ENCODE assay signal across 23 cellular contexts in genomic region chrX:12878536-12878935, GRCh38. TPM values are rescaled to one million over a fixed set of nuclear protein-coding genes. Genes with fewer than 3 reads are reported as not detected.
DNase-seq lines count a peak whose midpoint lies in the region; ATAC-seq and TF ChIP-seq lines count a peak whose summit lies in the region.
"Had no signal": no experiment of that assay in that cellular context is flagged by ENCODE, and none has a peak within 500 bp of the region (broad histone marks: within the 10 kb centered on the region; RNA-seq: fewer than 3 reads in every experiment).

No MANE protein-coding gene starts in this region.

- POLR2A ChIA-PET in activated B cell treated with CpG ODN at 0.5 μM for 24 hours (lab: Charles Lee): no interaction called here
- POLR2A ChIA-PET in OCI-LY7 (lab: Charles Lee): no interaction called here

- H3K36me3 Mint-ChIP-seq in activated B cell treated with CpG ODN at 0.5 μM for 24 hours (ENCODE audit: low read depth): peaks cover 32% of the 10 kb centered on the region
- H3K36me3 Mint-ChIP-seq: T-cell had no signal

- no peak overlapping the region for H3K4me3 ChIP-seq in OCI-LY7 (ENCODE audit: low read depth, low read length, poor library complexity, severe bottlenecking)
- H3K4me3 ChIP-seq: GM23338 had no signal

- peaks cover 44% of the 10 kb centered on the region for H3K4me1 Mint-ChIP-seq in activated B cell treated with CpG ODN at 0.5 μM for 24 hours
- H3K4me1 Mint-ChIP-seq: GM23338, H9 had no signal

- H3K9me3 Mint-ChIP-seq in activated B cell treated with CpG ODN at 0.5 μM for 24 hours: no peaks in the 10 kb centered on the region
- H3K9me3 Mint-ChIP-seq: GM23338, HFFc6 had no signal

- H2AFZ ChIP-seq in OCI-LY7 (ENCODE audit: low read length): no peak overlapping the region
- H2AFZ ChIP-seq: GM23338 had no signal

- no peak overlapping the region for H3K4me3 Mint-ChIP-seq in activated B cell treated with CpG ODN at 0.5 μM for 24 hours
- H3K4me3 Mint-ChIP-seq: GM23338, H9, HFFc6, T-cell had no signal

- no TSS peak for BruUV-seq in OCI-LY7 (replicated peaks; lab: Mats Ljungman, UMichigan)

- no peaks in the 10 kb centered on the region for H3K27me3 ChIP-seq in foreskin keratinocyte

- H3K27ac ChIP-seq in foreskin keratinocyte (no peak overlapping the region), OCI-LY7 (ENCODE audit: low read depth, low read length, poor library complexity, severe bottlenecking) (no peak overlapping the region)

- H3K36me3 ChIP-seq in OCI-LY7 (ENCODE audit: insufficient read depth, low read length): peaks cover 25% of the 10 kb centered on the region

- no peaks in the 10 kb centered on the region for H3K4me1 ChIP-seq in foreskin keratinocyte
- peaks cover 21% of the 10 kb centered on the region for H3K4me1 ChIP-seq in OCI-LY7 (ENCODE audit: insufficient read depth, low read length, poor library complexity, severe bottlenecking)

- H3K79me2 ChIP-seq in OCI-LY7 (ENCODE audit: insufficient read depth, low read depth, low read length): peaks cover 9% of the 10 kb centered on the region; the same call in 1 of the 2 replicates

- peak; percentile 47 for ATAC-seq in activated B cell treated with CpG ODN at 0.5 μM for 24 hours (ENCODE audit: low read depth)
- peak; percentile 44 for ATAC-seq in foreskin keratinocyte
- no peak for ATAC-seq in GM18909 (IDR thresholded peaks at IDR 0.05; ENCODE audit: poor library complexity, unreplicated experiment)
- ATAC-seq in GM21381 (IDR thresholded peaks at IDR 0.05; ENCODE audit: unreplicated experiment): no peak
- ATAC-seq: GM23338, Panc1, T-cell had no signal

- DNase-seq in M059J (ENCODE audit: low read depth) (peak; percentile 80), activated B cell treated with CpG ODN at 0.5 μM for 24 hours (no peak), foreskin keratinocyte (peak in 1 of 2 donors; percentile 23), medulla oblongata (ENCODE audit: extremely low spot score) (no peak), OCI-LY7 (ENCODE audit: low spot score) (no peak)
- DNase-seq: DMS153, DND-41, H9, HFFc6, KBM-7, MM.1S, NCI-H2029, NCI-H2227 treated with DMSO at 0.1 percent for 48 hours, NCI-H526 treated with DMSO at 0.1 percent for 48 hours, SIG-M5, T-cell had no signal

- H3K27me3 Mint-ChIP-seq in activated B cell treated with CpG ODN at 0.5 μM for 24 hours: no peaks in the 10 kb centered on the region

- H3K9me3 ChIP-seq in OCI-LY7 (ENCODE audit: low read length): no peaks in the 10 kb centered on the region

- H3K27ac Mint-ChIP-seq in activated B cell treated with CpG ODN at 0.5 μM for 24 hours: peak overlapping the region; percentile 46
- H3K27ac Mint-ChIP-seq: GM23338, H9, HFFc6, T-cell had no signal

- CTCF ChIA-PET in activated B cell treated with CpG ODN at 0.5 μM for 24 hours (lab: Charles Lee) (no interaction called here), OCI-LY7 (lab: Charles Lee; ENCODE audit: unreplicated experiment) (no interaction called here)

- TF ChIP-seq CTCF in activated B cell treated with CpG ODN at 0.5 μM for 24 hours (IDR thresholded peaks at IDR 0.05) (no peak), foreskin keratinocyte (conservative IDR thresholded peaks at IDR 0.05) (no peak), OCI-LY7 (conservative IDR thresholded peaks at IDR 0.05; ENCODE audit: low read length) (no peak)

- no peaks in the 10 kb centered on the region for H3K9me2 ChIP-seq in OCI-LY7 (ENCODE audit: insufficient read depth, low read length)

- H4K20me1 ChIP-seq in OCI-LY7 (ENCODE audit: insufficient read depth, low read length): no peaks in the 10 kb centered on the region

- intact Hi-C loops in activated B cell treated with CpG ODN at 0.5 μM for 24 hours (cut with micrococcal nuclease) (no loop called here), OCI-LY7 (cut with micrococcal nuclease; ENCODE audit: unreplicated experiment) (no loop called here)

- no peak overlapping the region for H3K4me2 ChIP-seq in OCI-LY7 (ENCODE audit: low read length)
- H3K4me2 ChIP-seq: GM23338 had no signal

RNA-seq across cellular contexts. Expression of gene TLR7, which starts 11.7 kb away (rescaled TPM):
- not detected in 2 replicates for total RNA-seq in M059J (2014; rRNA removed; shearing (Covaris generic))
- total RNA-seq in activated B cell treated with CpG ODN at 0.5 μM for 24 hours (4.6 and 5.4 TPM in 2 replicates), foreskin keratinocyte (not detected in 2 replicates), OCI-LY7 (2022) (11.4 and 12.1 TPM in 2 replicates)
- not detected in 2 replicates for polyA plus RNA-seq in foreskin keratinocyte
- total RNA-seq in OCI-LY7 (2014; rRNA removed; shearing (Covaris generic)): 9.9 and 13.9 TPM in 2 replicates
- total RNA-seq: GM23338, H9, HFFc6, NCI-H460 had no signal
- polyA plus RNA-seq: BJ, GM23338 had no signal

RNA-seq across cellular contexts. Expression of gene TLR8, which starts 27.9 kb away (rescaled TPM):
- total RNA-seq in M059J (2014; rRNA removed; shearing (Covaris generic)): not detected in 2 replicates
- total RNA-seq in activated B cell treated with CpG ODN at 0.5 μM for 24 hours: 0.20 and 0.22 TPM in 2 replicates
- total RNA-seq in foreskin keratinocyte: not detected in 2 replicates
- polyA plus RNA-seq in foreskin keratinocyte: not detected in 2 replicates
- total RNA-seq in OCI-LY7 (2014; rRNA removed; shearing (Covaris generic)): not detected in 2 replicates
- not detected in 2 replicates for total RNA-seq in OCI-LY7 (2022)
- total RNA-seq: GM23338, H9, HFFc6, LHCN-M2, NCI-H460, T-cell had no signal
- polyA plus RNA-seq: BJ, GM23338 had no signal

Comparison
In these comparisons a context has a peak if more than half of its experiments do, and no peak if none do; other contexts are left out.
1. ATAC-seq: peak in activated B cell treated with CpG ODN at 0.5 μM for 24 hours (single experiment) and foreskin keratinocyte (single experiment); none in GM18909 (single experiment) and GM21381 (single experiment).